In the genomic region with DNA sequence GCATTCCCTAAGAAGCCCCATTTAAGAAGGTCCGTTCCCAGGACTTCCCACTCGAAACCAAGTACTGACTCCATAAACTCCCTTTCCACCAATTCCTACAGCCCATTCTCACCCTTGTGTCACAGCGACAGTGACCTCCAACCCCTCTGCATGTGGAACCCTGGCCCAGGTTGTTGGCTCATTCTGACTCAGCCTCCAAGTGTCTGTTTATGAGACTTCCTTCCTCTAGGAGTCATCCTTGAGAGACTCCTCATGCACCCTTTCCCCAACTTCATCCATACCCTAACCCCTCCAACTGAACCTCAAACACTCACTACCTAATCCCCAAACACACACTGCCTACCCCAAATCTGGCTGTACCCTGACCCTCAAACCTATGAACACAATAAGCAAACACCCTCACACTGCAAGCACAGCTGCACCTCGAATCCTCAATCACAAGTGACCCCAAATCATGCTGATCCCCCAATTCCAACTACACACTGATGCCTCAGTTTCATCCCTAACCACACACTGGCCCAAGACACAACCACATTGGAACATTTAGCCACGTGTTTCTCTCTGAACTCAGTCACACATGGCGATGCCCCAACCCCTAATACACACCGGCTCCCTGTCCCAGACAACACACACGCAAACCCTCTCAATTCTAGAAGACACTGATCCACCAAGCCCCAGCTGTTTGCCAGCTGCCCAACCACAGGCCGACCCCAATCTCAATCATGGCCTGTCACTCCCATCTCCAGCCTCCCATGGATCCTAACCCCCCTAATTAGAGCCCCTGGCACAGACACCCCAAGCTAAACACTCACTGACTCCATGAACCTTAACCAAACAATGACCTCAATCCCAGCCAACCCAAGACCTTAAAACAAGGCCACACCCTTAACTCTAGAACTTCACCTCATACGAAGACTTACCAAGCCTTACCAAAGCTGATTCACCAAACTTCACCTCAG, we compare ENCODE assay signal across 1 cellular context.
TF ChIP-seq lines count a peak whose summit lies in the region.

No MANE protein-coding gene starts in this region.

TF ChIP-seq in K562, 482 proteins besides CTCF, POLR2A, EP300 and RAD21 (continued from another document):
- no peak for TF ChIP-seq ZBTB17 (CRISPR knock-in tag; IDR thresholded peaks at IDR 0.05)
- no peak for TF ChIP-seq CREM (IDR thresholded peaks at IDR 0.05; ENCODE audit: low read depth)
- TF ChIP-seq, protein P1, sequence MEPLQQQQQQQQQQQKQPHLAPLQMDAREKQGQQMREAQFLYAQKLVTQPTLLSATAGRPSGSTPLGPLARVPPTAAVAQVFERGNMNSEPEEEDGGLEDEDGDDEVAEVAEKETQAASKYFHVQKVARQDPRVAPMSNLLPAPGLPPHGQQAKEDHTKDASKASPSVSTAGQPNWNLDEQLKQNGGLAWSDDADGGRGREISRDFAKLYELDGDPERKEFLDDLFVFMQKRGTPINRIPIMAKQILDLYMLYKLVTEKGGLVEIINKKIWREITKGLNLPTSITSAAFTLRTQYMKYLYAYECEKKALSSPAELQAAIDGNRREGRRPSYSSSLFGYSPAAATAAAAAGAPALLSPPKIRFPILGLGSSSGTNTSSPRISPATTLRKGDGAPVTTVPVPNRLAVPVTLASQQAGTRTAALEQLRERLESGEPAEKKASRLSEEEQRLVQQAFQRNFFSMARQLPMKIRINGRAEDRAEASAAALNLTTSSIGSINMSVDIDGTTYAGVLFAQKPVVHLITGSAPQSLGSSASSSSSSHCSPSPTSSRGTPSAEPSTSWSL (CRISPR knock-in tag; IDR thresholded peaks at IDR 0.05; ENCODE audit: borderline replicate concordance): no peak
- no peak for TF ChIP-seq HNRNPH1 (optimal IDR thresholded peaks at IDR 0.05; ENCODE audit: low read depth, low read length)
- TF ChIP-seq, protein P2, sequence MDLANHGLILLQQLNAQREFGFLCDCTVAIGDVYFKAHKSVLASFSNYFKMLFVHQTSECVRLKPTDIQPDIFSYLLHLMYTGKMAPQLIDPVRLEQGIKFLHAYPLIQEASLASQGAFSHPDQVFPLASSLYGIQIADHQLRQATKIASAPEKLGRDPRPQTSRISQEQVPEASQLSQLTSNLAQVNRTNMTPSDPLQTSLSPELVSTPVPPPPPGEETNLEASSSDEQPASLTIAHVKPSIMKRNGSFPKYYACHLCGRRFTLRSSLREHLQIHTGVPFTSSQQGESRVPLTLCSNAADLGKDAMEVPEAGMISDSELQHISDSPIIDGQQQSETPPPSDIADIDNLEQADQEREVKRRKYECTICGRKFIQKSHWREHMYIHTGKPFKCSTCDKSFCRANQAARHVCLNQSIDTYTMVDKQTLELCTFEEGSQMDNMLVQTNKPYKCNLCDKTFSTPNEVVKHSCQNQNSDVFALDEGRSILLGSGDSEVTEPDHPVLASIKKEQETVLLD (IDR thresholded peaks at IDR 0.05): no peak
- no peak for TF ChIP-seq DACH1 (IDR thresholded peaks at IDR 0.05; ENCODE audit: partially characterized antibody)
